ENCODE assay signal across 10 cellular contexts in genomic region chr2:168002021-168002553, GRCh38.
DNase-seq lines count a peak whose midpoint lies in the region; TF ChIP-seq lines count a peak whose summit lies in the region.
"Had no signal": no experiment of that assay in that cellular context is flagged by ENCODE, and none has a peak within 500 bp of the region (broad histone marks: within the 10 kb centered on the region; RNA-seq: fewer than 3 reads in every experiment).

No MANE protein-coding gene starts in this region.

- peaks cover 27% of the 10 kb centered on the region for H3K36me3 Mint-ChIP-seq in activated naive CD4-positive, alpha-beta T cell treated with anti-CD3 and anti-CD28 coated beads for 36 hours (ENCODE audit: low read depth)
- peaks cover 37% of the 10 kb centered on the region for H3K36me3 Mint-ChIP-seq in stimulated activated naive CD8-positive, alpha-beta T cell treated with anti-CD3 and anti-CD28 coated beads, Interleukin-15, Interleukin-2, amounts not matched to agents 100 ng/mL and 50 ng/mL, for 24 hours (ENCODE audit: low read depth)

- no peak for TF ChIP-seq EP300 in transverse colon (IDR thresholded peaks at IDR 0.05; ENCODE audit: low read depth)

- H3K27ac Mint-ChIP-seq in activated naive CD4-positive, alpha-beta T cell treated with anti-CD3 and anti-CD28 coated beads for 36 hours = peak overlapping the region; percentile 34
- H3K27ac Mint-ChIP-seq in stimulated activated naive CD8-positive, alpha-beta T cell treated with anti-CD3 and anti-CD28 coated beads, Interleukin-15, Interleukin-2, amounts not matched to agents 100 ng/mL and 50 ng/mL, for 24 hours = peak overlapping the region; percentile 22
- H3K27ac Mint-ChIP-seq: IgD-negative memory B cell had no signal

- H3K36me3 ChIP-seq in transverse colon = no peaks in the 10 kb centered on the region

- no peak overlapping the region for H3K4me3 Mint-ChIP-seq in activated naive CD4-positive, alpha-beta T cell treated with anti-CD3 and anti-CD28 coated beads for 36 hours
- H3K4me3 Mint-ChIP-seq in stimulated activated naive CD8-positive, alpha-beta T cell treated with anti-CD3 and anti-CD28 coated beads, Interleukin-15, Interleukin-2, amounts not matched to agents 100 ng/mL and 50 ng/mL, for 24 hours = peak overlapping the region; percentile 28
- H3K4me3 Mint-ChIP-seq: IgD-negative memory B cell had no signal

- intact Hi-C loops in activated naive CD4-positive, alpha-beta T cell treated with anti-CD3 and anti-CD28 coated beads for 36 hours (cut with micrococcal nuclease) = loop anchor here (2.0 kb wide), 1 partner anchor 139 kb away; no protein-coding TSS in a partner anchor
- intact Hi-C loops in transverse colon (cut with DNase I; ENCODE audit: low total_unique reads) = no loop called here

- no peak for DNase-seq in activated naive CD4-positive, alpha-beta T cell treated with anti-CD3 and anti-CD28 coated beads for 36 hours
- no peak for DNase-seq in activated naive CD4-positive, alpha-beta T cell treated with Interleukin-2 at 50 U/mL for 16 hours
- peak; percentile 25 for DNase-seq in KBM-7
- peak; percentile 30 to 61 for DNase-seq in cardiac fibroblast (ENCODE audit: low read depth in 2 of 2)
- no peak for DNase-seq in transverse colon
- DNase-seq in ACHN = no peak
- DNase-seq in substantia nigra (lab: John Stamatoyannopoulos, UW) = no peak

- peaks cover 0 to 22% (median 7%) of the 10 kb centered on the region in 4 donors for H3K4me1 ChIP-seq in transverse colon

- in situ Hi-C loops in KBM-7 (cut with MboI; ENCODE audit: low pct_unique_long_range_greater_than_20kb, low sequenced_read_pairs) = no loop called here
- in situ Hi-C loops in transverse colon (cut with MboI; ENCODE audit: low pct_ligation_motif_present in 1 of 4, low pct_unique_long_range_greater_than_20kb in 1 of 4, low sequenced_read_pairs in 3 of 4) = no loop called here
- in situ Hi-C loops in ACHN (cut with HindIII; ENCODE audit: low pct_ligation_motif_present, low pct_unique_long_range_greater_than_20kb, low sequenced_read_pairs) = no loop called here

- H3K27me3 Mint-ChIP-seq in activated naive CD4-positive, alpha-beta T cell treated with anti-CD3 and anti-CD28 coated beads for 36 hours (ENCODE audit: low read depth) = no peaks in the 10 kb centered on the region
- no peaks in the 10 kb centered on the region for H3K27me3 Mint-ChIP-seq in stimulated activated naive CD8-positive, alpha-beta T cell treated with anti-CD3 and anti-CD28 coated beads, Interleukin-15, Interleukin-2, amounts not matched to agents 100 ng/mL and 50 ng/mL, for 24 hours
- H3K27me3 Mint-ChIP-seq: IgD-negative memory B cell had no signal

- CTCF ChIA-PET in activated naive CD4-positive, alpha-beta T cell treated with anti-CD3 and anti-CD28 coated beads for 36 hours (lab: Charles Lee) = no interaction called here

- peaks cover 13% of the 10 kb centered on the region for H3K4me1 Mint-ChIP-seq in activated naive CD4-positive, alpha-beta T cell treated with anti-CD3 and anti-CD28 coated beads for 36 hours (ENCODE audit: low read depth)
- H3K4me1 Mint-ChIP-seq in stimulated activated naive CD8-positive, alpha-beta T cell treated with anti-CD3 and anti-CD28 coated beads, Interleukin-15, Interleukin-2, amounts not matched to agents 100 ng/mL and 50 ng/mL, for 24 hours (ENCODE audit: low read depth) = peaks cover 17% of the 10 kb centered on the region

- no peaks in the 10 kb centered on the region for H3K9me3 Mint-ChIP-seq in activated naive CD4-positive, alpha-beta T cell treated with anti-CD3 and anti-CD28 coated beads for 36 hours
- no peaks in the 10 kb centered on the region for H3K9me3 Mint-ChIP-seq in stimulated activated naive CD8-positive, alpha-beta T cell treated with anti-CD3 and anti-CD28 coated beads, Interleukin-15, Interleukin-2, amounts not matched to agents 100 ng/mL and 50 ng/mL, for 24 hours
- H3K9me3 Mint-ChIP-seq: IgD-negative memory B cell had no signal

- 17 to 31% methylated on average over 2 of the region's 2 CpGs for WGBS in transverse colon (ENCODE audit: low coverage in 1 of 2), 2 donors

- TF ChIP-seq CTCF in cardiac fibroblast (IDR thresholded peaks at IDR 0.05; ENCODE audit: low read depth, low read length) = no peak
- TF ChIP-seq CTCF in transverse colon (IDR thresholded peaks at IDR 0.05) = no peak

- no peak for TF ChIP-seq POLR2A in transverse colon (IDR thresholded peaks at IDR 0.05)

- no peaks in the 10 kb centered on the region for H3K27me3 ChIP-seq in transverse colon

- H3K4me3 ChIP-seq in cardiac fibroblast (replicated peaks in 1 of 2; ENCODE audit: low read depth in 2 of 2, low read length in 2 of 2) (no peak overlapping the region), transverse colon (no peak overlapping the region)

- H3K9me3 ChIP-seq in transverse colon = no peaks in the 10 kb centered on the region

- H3K27ac ChIP-seq in transverse colon (no peak overlapping the region), substantia nigra (ENCODE audit: low read depth, low read length, poor library complexity, severe bottlenecking) (no peak overlapping the region)
- H3K27ac ChIP-seq: C4-2B had no signal

Comparison
In these comparisons a context has a peak if more than half of its experiments do, and no peak if none do; other contexts are left out.
1. DNase-seq: peak in KBM-7 (single experiment) and cardiac fibroblast (2 of 2); none in activated naive CD4-positive, alpha-beta T cell treated with anti-CD3 and anti-CD28 coated beads for 36 hours (single experiment), activated naive CD4-positive, alpha-beta T cell treated with Interleukin-2 at 50 U/mL for 16 hours (single experiment), transverse colon (single experiment), ACHN (single experiment) and substantia nigra (0 of 49).